In the genomic region with DNA sequence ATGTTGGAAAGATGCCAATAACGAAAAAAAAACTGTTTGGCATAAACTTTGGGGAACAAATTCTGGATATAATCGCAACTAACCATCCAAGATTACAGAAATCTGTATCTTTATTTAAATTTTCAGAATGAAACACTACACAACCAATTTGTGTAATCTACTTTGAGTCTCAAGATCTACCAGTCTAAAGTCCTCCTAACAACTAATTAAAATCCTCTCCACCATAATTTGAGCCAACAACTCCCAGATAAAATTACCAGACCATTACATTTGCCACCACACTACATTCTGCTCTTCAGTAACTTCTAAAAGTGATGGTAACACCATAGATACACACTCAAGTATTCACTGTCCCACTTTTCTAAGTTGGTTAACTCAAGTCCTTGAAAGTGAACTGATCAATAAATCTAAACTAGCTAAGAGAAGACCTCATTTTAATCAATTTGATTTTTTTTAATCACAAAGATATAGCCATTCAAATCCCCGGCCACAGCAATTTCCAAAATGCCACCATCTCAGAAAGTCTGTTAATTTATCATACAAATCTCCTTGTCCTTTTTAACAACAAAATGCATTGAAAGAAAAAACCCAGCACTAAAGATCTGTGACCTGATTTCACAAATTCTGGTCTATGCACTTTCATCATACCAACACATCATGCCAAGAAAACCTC, we compare ENCODE assay signal across 8 cellular contexts. TPM values are rescaled to one million over a fixed set of nuclear protein-coding genes. Genes with fewer than 3 reads are reported as not detected.
DNase-seq lines count a peak whose midpoint lies in the region; ATAC-seq, FAIRE-seq and TF ChIP-seq lines count a peak whose summit lies in the region.

No MANE protein-coding gene starts in this region.

- POLR2A ChIA-PET in activated CD4-positive, alpha-beta T cell treated with anti-CD3 and anti-CD28 coated beads, Interleukin-2, amount 10 ng/mL, durations not matched to agents 7 days and 5 days (lab: Charles Lee), result interaction anchor here (0.7 kb wide), 1 partner anchor 18 kb away, joined by 3 read pairs; no protein-coding TSS in a partner anchor

- H3K27me3 Mint-ChIP-seq in activated CD4-positive, alpha-beta T cell treated with anti-CD3 and anti-CD28 coated beads, Interleukin-2, amount 10 ng/mL, durations not matched to agents 7 days and 5 days, result no peaks in the 10 kb centered on the region
- no peaks in the 10 kb centered on the region for H3K27me3 Mint-ChIP-seq in activated naive CD8-positive, alpha-beta T cell treated with anti-CD3 and anti-CD28 coated beads, Interleukin-2, amount 50 U/mL, for 24 hours

- H3K9me1 ChIP-seq in keratinocyte (ENCODE audit: control insufficient read depth, extremely low read depth, insufficient read depth, low read length), result peaks cover 3% of the 10 kb centered on the region

- peaks cover 14% of the 10 kb centered on the region for H4K20me1 ChIP-seq in keratinocyte (ENCODE audit: control insufficient read depth, extremely low read depth, insufficient read depth, low read length)

- TF ChIP-seq CTCF in keratinocyte (optimal IDR thresholded peaks at IDR 0.05 in 1 of 3, IDR thresholded peaks at IDR 0.05 in 1 of 3, conservative IDR thresholded peaks at IDR 0.05 in 1 of 3; ENCODE audit: extremely low read depth in 1 of 3, insufficient read depth in 2 of 3, low read length in 3 of 3), result no peak
- TF ChIP-seq CTCF in thoracic aorta (IDR thresholded peaks at IDR 0.05), result no peak

- peaks cover 5% of the 10 kb centered on the region for H3K36me3 Mint-ChIP-seq in activated CD4-positive, alpha-beta T cell treated with anti-CD3 and anti-CD28 coated beads, Interleukin-2, amount 10 ng/mL, durations not matched to agents 7 days and 5 days (ENCODE audit: low read depth)
- peaks cover 13% of the 10 kb centered on the region for H3K36me3 Mint-ChIP-seq in activated naive CD8-positive, alpha-beta T cell treated with anti-CD3 and anti-CD28 coated beads, Interleukin-2, amount 50 U/mL, for 24 hours (ENCODE audit: low read depth)

- no peak for FAIRE-seq in keratinocyte (lab: Jason Lieb, UNC)

- peaks cover 39% of the 10 kb centered on the region for H3K4me1 Mint-ChIP-seq in activated CD4-positive, alpha-beta T cell treated with anti-CD3 and anti-CD28 coated beads, Interleukin-2, amount 10 ng/mL, durations not matched to agents 7 days and 5 days
- H3K4me1 Mint-ChIP-seq in activated naive CD8-positive, alpha-beta T cell treated with anti-CD3 and anti-CD28 coated beads, Interleukin-2, amount 50 U/mL, for 24 hours, result peaks cover 46% of the 10 kb centered on the region

- ATAC-seq in activated naive CD8-positive, alpha-beta T cell treated with anti-CD3 and anti-CD28 coated beads, Interleukin-2, amount 50 U/mL, for 24 hours, result no peak
- no peak for ATAC-seq in thoracic aorta (ENCODE audit: insufficient number of reproducible peaks, low FRiP score, low read depth)
- ATAC-seq in HG02973 (IDR thresholded peaks at IDR 0.05; ENCODE audit: unreplicated experiment), result no peak

- no peak for DNase-seq in activated CD4-positive, alpha-beta T cell treated with anti-CD3 and anti-CD28 coated beads, Interleukin-2, amount 10 ng/mL, durations not matched to agents 7 days and 5 days
- no peak for DNase-seq in activated CD4-positive, alpha-beta T cell treated with anti-CD3 and anti-CD28 coated beads for 4 hours
- DNase-seq in activated naive CD8-positive, alpha-beta T cell treated with anti-CD3 and anti-CD28 coated beads, Interleukin-2, amount 50 U/mL, for 24 hours, result no peak
- DNase-seq in keratinocyte (ENCODE audit: low read depth, low spot score), result no peak
- DNase-seq in thoracic aorta (ENCODE audit: low spot score), result no peak
- no peak for DNase-seq in NCI-H1092 (lab: John Stamatoyannopoulos, UW)
- no peak for DNase-seq in COLO668 (lab: John Stamatoyannopoulos, UW; ENCODE audit: unreplicated experiment)

- peak overlapping the region; percentile 94 for H3K27ac Mint-ChIP-seq in activated CD4-positive, alpha-beta T cell treated with anti-CD3 and anti-CD28 coated beads, Interleukin-2, amount 10 ng/mL, durations not matched to agents 7 days and 5 days
- H3K27ac Mint-ChIP-seq in activated naive CD8-positive, alpha-beta T cell treated with anti-CD3 and anti-CD28 coated beads, Interleukin-2, amount 50 U/mL, for 24 hours, result peak overlapping the region; percentile 95

- peak overlapping the region; percentile 94 for H3K9ac ChIP-seq in keratinocyte (ENCODE audit: control insufficient read depth, extremely low read depth, insufficient read depth, low read length)

- H3K27ac ChIP-seq in keratinocyte (ENCODE audit: control insufficient read depth, insufficient read depth, low read length) (peak overlapping the region; percentile 94), thoracic aorta (peak overlapping the region in 1 of 2 donors; percentile 86)

- H3K27me3 ChIP-seq in keratinocyte (ENCODE audit: control insufficient read depth, extremely low read depth, insufficient read depth, low read length), result no peaks in the 10 kb centered on the region
- H3K27me3 ChIP-seq in thoracic aorta (replicated peaks; ENCODE audit: insufficient read depth), result no peaks in the 10 kb centered on the region

- H3K4me2 ChIP-seq in keratinocyte (ENCODE audit: control insufficient read depth, extremely low read depth, insufficient read depth, low read depth, low read length), result peak overlapping the region; percentile 98

- dilution Hi-C loops in keratinocyte (cut with MboI; ENCODE audit: extremely low pct_ligation_motif_present, low sequenced_read_pairs), result no loop called here

- H3K9me3 ChIP-seq in keratinocyte (ENCODE audit: control insufficient read depth, low read depth, low read length) (no peaks in the 10 kb centered on the region), thoracic aorta (no peaks in the 10 kb centered on the region)

- CTCF ChIA-PET in activated CD4-positive, alpha-beta T cell treated with anti-CD3 and anti-CD28 coated beads, Interleukin-2, amount 10 ng/mL, durations not matched to agents 7 days and 5 days (lab: Charles Lee), result interaction anchor here (1.7 kb wide), 1 partner anchor 14 kb away, joined by 5 read pairs; no protein-coding TSS in a partner anchor

- H3K79me2 ChIP-seq in keratinocyte (ENCODE audit: control insufficient read depth, insufficient read depth, low read length), result peaks cover 62% of the 10 kb centered on the region

- peak overlapping the region; percentile 99 for H3K4me3 Mint-ChIP-seq in activated CD4-positive, alpha-beta T cell treated with anti-CD3 and anti-CD28 coated beads, Interleukin-2, amount 10 ng/mL, durations not matched to agents 7 days and 5 days
- H3K4me3 Mint-ChIP-seq in activated naive CD8-positive, alpha-beta T cell treated with anti-CD3 and anti-CD28 coated beads, Interleukin-2, amount 50 U/mL, for 24 hours, result peak overlapping the region; percentile 98

- H3K4me1 ChIP-seq in keratinocyte (ENCODE audit: control insufficient read depth, extremely low read depth, insufficient read depth, low read length) (peaks cover 20% of the 10 kb centered on the region), thoracic aorta (ENCODE audit: control insufficient read depth in 1 of 2, low read depth in 2 of 2) (peaks cover 29 to 65% of the 10 kb centered on the region in 2 donors)

- H3K9me3 Mint-ChIP-seq in activated CD4-positive, alpha-beta T cell treated with anti-CD3 and anti-CD28 coated beads, Interleukin-2, amount 10 ng/mL, durations not matched to agents 7 days and 5 days, result no peaks in the 10 kb centered on the region
- no peaks in the 10 kb centered on the region for H3K9me3 Mint-ChIP-seq in activated naive CD8-positive, alpha-beta T cell treated with anti-CD3 and anti-CD28 coated beads, Interleukin-2, amount 50 U/mL, for 24 hours

- H3K4me3 ChIP-seq in keratinocyte (ENCODE audit: control insufficient read depth in 2 of 3, extremely low read depth in 1 of 3, insufficient read depth in 2 of 3, low read depth in 1 of 3, low read length in 3 of 3) (peak overlapping the region; percentile 73 to 98 (median 97)), thoracic aorta (peak overlapping the region; percentile 85)

- H3K36me3 ChIP-seq in keratinocyte (ENCODE audit: control insufficient read depth in 2 of 2, extremely low read depth in 1 of 2, insufficient read depth in 2 of 2, low read length in 2 of 2) (no peaks in the 10 kb centered on the region), thoracic aorta (no peaks in the 10 kb centered on the region)

- no peak overlapping the region for H2AFZ ChIP-seq in keratinocyte (ENCODE audit: control insufficient read depth, low read length)

RNA-seq across cellular contexts. Expression of a gene that starts 1.9 kb away (rescaled TPM):
- 10 to 100 TPM; 13.5 to 13.7 TPM for total RNA-seq in activated CD4-positive, alpha-beta T cell treated with anti-CD3 and anti-CD28 coated beads, Interleukin-2, amount 10 ng/mL, durations not matched to agents 7 days and 5 days
- 14.4 to 19.0 TPM (median 15.4 TPM) in 3 replicates for polyA plus RNA-seq in keratinocyte
- polyA plus RNA-seq in keratinocyte (2011; ENCODE audit: low read depth), result 9.1 TPM
- 8.8 and 15.0 TPM in 2 replicates for polyA plus RNA-seq in keratinocyte (2011; cell fraction: cytosol; rRNA removed)
- polyA plus RNA-seq in keratinocyte (2011; cell fraction: nucleus; rRNA removed), result 25.0 and 29.5 TPM in 2 replicates
- 11.0 and 29.4 TPM in 2 replicates for polyA plus RNA-seq in keratinocyte (2012; ENCODE audit: low replicate concordance)
- polyA minus RNA-seq in keratinocyte, result 9.1 to 22.1 TPM (median 20.8 TPM) in 3 replicates
- 15.2 TPM for polyA minus RNA-seq in keratinocyte (2011; cell fraction: cytosol; rRNA and poly(A)+ RNA removed)
- 13.3 and 21.3 TPM in 2 replicates for polyA minus RNA-seq in keratinocyte (2011; cell fraction: nucleus; rRNA and poly(A)+ RNA removed)
- total RNA-seq in thoracic aorta, result 10 to 100 TPM; 28.2 to 40.8 TPM
